ENCODE assay signal across 21 cellular contexts in the genomic region with DNA sequence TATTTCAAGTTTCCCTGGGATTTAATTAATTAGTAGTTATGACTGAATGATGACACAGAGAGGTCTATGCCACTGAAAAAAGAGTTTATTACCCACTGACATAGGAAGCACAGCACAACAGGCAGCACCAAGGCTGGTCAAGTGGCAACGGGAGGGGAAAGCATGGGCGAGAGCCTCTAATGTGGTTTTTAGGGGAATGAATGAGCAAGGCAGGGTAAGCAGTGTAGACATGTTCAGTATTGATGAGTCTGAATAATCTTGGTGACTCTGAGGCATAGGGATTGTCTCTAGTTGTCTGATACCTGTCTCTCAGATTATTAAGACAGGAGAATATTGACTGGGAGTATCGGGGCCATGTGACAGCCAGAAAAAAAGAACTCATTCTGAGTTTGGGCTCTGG.
"Had no signal": no experiment of that assay in that cellular context is flagged by ENCODE, and none has a peak within 500 bp of the region (broad histone marks: within the 10 kb centered on the region; RNA-seq: fewer than 3 reads in every experiment).

No MANE protein-coding gene starts in this region.

- H3K4me3 Mint-ChIP-seq: dendritic cell treated with granulocyte-macrophage colony-stimulating factor and Interleukin-4, amounts not matched to agents 40 ng/mL and 50 ng/mL, for 4 days; effector memory CD8-positive, alpha-beta T cell; endodermal cell had no signal

- ATAC-seq: effector memory CD8-positive, alpha-beta T cell; esophagus mucosa; foreskin keratinocyte; gastrocnemius medialis; gastroesophageal sphincter; heart left ventricle had no signal

- H3K9me3 Mint-ChIP-seq: dendritic cell treated with granulocyte-macrophage colony-stimulating factor and Interleukin-4, amounts not matched to agents 40 ng/mL and 50 ng/mL, for 4 days; effector memory CD8-positive, alpha-beta T cell; endodermal cell had no signal

- DNase-seq: colonic mucosa; cortex of kidney; dermis blood vessel endothelial cell; dorsolateral prefrontal cortex; effector CD4-positive, alpha-beta T cell; effector CD8-positive, alpha-beta T cell; effector memory CD4-positive, alpha-beta T cell; effector memory CD8-positive, alpha-beta T cell; endodermal cell; erythroblast; esophagus squamous epithelium; foreskin fibroblast; foreskin keratinocyte; foreskin melanocyte; gastrocnemius medialis; glutamatergic neuron; head of caudate nucleus; heart left ventricle had no signal

- H3K27ac Mint-ChIP-seq: dendritic cell treated with granulocyte-macrophage colony-stimulating factor and Interleukin-4, amounts not matched to agents 40 ng/mL and 50 ng/mL, for 4 days; effector memory CD8-positive, alpha-beta T cell; endodermal cell had no signal

- H3K4me1 Mint-ChIP-seq: endodermal cell had no signal
